In genomic region chr4:11399461-11399971, GRCh38 we compare ENCODE assay signal across 21 cellular contexts. TPM values are rescaled to one million over a fixed set of nuclear protein-coding genes. Genes with fewer than 3 reads are reported as not detected.
DNase-seq lines count a peak whose midpoint lies in the region; ATAC-seq and TF ChIP-seq lines count a peak whose summit lies in the region.
"Had no signal": no experiment of that assay in that cellular context is flagged by ENCODE, and none has a peak within 500 bp of the region (broad histone marks: within the 10 kb centered on the region; RNA-seq: fewer than 3 reads in every experiment).

No MANE protein-coding gene starts in this region.

- no peak overlapping the region for H4K5ac ChIP-seq in mesendoderm (ENCODE audit: low read length)

- H3K9ac ChIP-seq in mesendoderm (ENCODE audit: low read length) = no peak overlapping the region

- WGBS in mesendoderm (ENCODE audit: extremely low coverage, insufficient coverage, low lambda C conversion rate) = no CpG with 5 or more reads among the region's 42 CpGs

- no peak overlapping the region for H3K4me3 Mint-ChIP-seq in stimulated activated effector memory CD8-positive, alpha-beta T cell treated with anti-CD3 and anti-CD28 coated beads, Interleukin-12 subunit alpha, Interleukin-12 subunit beta, amount 100 ng/mL, for 72 hours
- H3K4me3 Mint-ChIP-seq: CD4-positive, CD25-positive, alpha-beta regulatory T cell; CD8-positive, alpha-beta memory T cell; GM23338; HFFc6 had no signal

- no peak overlapping the region for H3K4me2 ChIP-seq in mesendoderm (ENCODE audit: low read length)
- H3K4me2 ChIP-seq: GM23338 had no signal

- H2BK120ac ChIP-seq in mesendoderm (ENCODE audit: low read depth, low read length) = no peak overlapping the region

- H3K27ac ChIP-seq in mesendoderm (ENCODE audit: low read depth, low read length) (no peak overlapping the region), upper lobe of right lung (no peak overlapping the region)
- H3K27ac ChIP-seq: HL-60 had no signal

- TF ChIP-seq CTCF in GM06990 (IDR thresholded peaks at IDR 0.05; ENCODE audit: insufficient read depth, low read length, poor library complexity, severe bottlenecking) (no peak), upper lobe of right lung (IDR thresholded peaks at IDR 0.05) (no peak)

- H3K23ac ChIP-seq in mesendoderm (ENCODE audit: low read length) = peak overlapping the region; percentile 1

- no peaks in the 10 kb centered on the region for H3K79me2 ChIP-seq in mesendoderm (ENCODE audit: control insufficient read depth, insufficient read depth, low read length)

- H3K27me3 ChIP-seq in GM06990 (replicated peaks; ENCODE audit: control insufficient read depth, insufficient read depth, low read length) (no peaks in the 10 kb centered on the region), H7 (ENCODE audit: control insufficient read depth, insufficient read depth, low read length) (no peaks in the 10 kb centered on the region), mesendoderm (ENCODE audit: insufficient read depth, low read length, poor library complexity) (no peaks in the 10 kb centered on the region), upper lobe of right lung (no peaks in the 10 kb centered on the region)
- H3K27me3 ChIP-seq: BE2C had no signal

- no peaks in the 10 kb centered on the region for H3K4me1 Mint-ChIP-seq in stimulated activated effector memory CD8-positive, alpha-beta T cell treated with anti-CD3 and anti-CD28 coated beads, Interleukin-12 subunit alpha, Interleukin-12 subunit beta, amount 100 ng/mL, for 72 hours
- H3K4me1 Mint-ChIP-seq: CD4-positive, CD25-positive, alpha-beta regulatory T cell; CD8-positive, alpha-beta memory T cell had no signal

- H3K9me3 Mint-ChIP-seq in stimulated activated effector memory CD8-positive, alpha-beta T cell treated with anti-CD3 and anti-CD28 coated beads, Interleukin-12 subunit alpha, Interleukin-12 subunit beta, amount 100 ng/mL, for 72 hours = no peaks in the 10 kb centered on the region
- H3K9me3 Mint-ChIP-seq: CD8-positive, alpha-beta memory T cell; GM23338 had no signal

- no peak overlapping the region for H2BK5ac ChIP-seq in mesendoderm (ENCODE audit: low read length)

- H3K36me3 ChIP-seq in GM06990 (ENCODE audit: control insufficient read depth, insufficient read depth, low read length) = no peaks in the 10 kb centered on the region; the same call in 1 of the 2 replicates
- H3K36me3 ChIP-seq in H7 (replicated peaks; ENCODE audit: control insufficient read depth, insufficient read depth, low read length) = no peaks in the 10 kb centered on the region
- H3K36me3 ChIP-seq in mesendoderm (ENCODE audit: control insufficient read depth, insufficient read depth, low read length) = no peaks in the 10 kb centered on the region
- no peaks in the 10 kb centered on the region for H3K36me3 ChIP-seq in upper lobe of right lung
- H3K36me3 ChIP-seq: BE2C had no signal

- intact Hi-C loops in upper lobe of right lung (cut with DNase I) = no loop called here

- peaks cover 2% of the 10 kb centered on the region for H3K79me1 ChIP-seq in mesendoderm (ENCODE audit: low read length)

- H3K4me3 ChIP-seq in GM06990 (replicated peaks; ENCODE audit: low read depth, low read length) (no peak overlapping the region), H7 (ENCODE audit: insufficient read depth, low read depth, low read length) (no peak overlapping the region), mesendoderm (ENCODE audit: low read length) (no peak overlapping the region), upper lobe of right lung (no peak overlapping the region)
- H3K4me3 ChIP-seq: GM23338 had no signal

- peak; percentile 35 for ATAC-seq in upper lobe of right lung
- ATAC-seq in stimulated activated effector memory CD8-positive, alpha-beta T cell treated with anti-CD3 and anti-CD28 coated beads, Interleukin-12 subunit alpha, Interleukin-12 subunit beta, amount 100 ng/mL, for 72 hours = no peak
- no peak for ATAC-seq in HG03342 (IDR thresholded peaks at IDR 0.05; ENCODE audit: unreplicated experiment)
- ATAC-seq: GM23338, HCT116 had no signal

- H3K36me3 Mint-ChIP-seq in stimulated activated effector memory CD8-positive, alpha-beta T cell treated with anti-CD3 and anti-CD28 coated beads, Interleukin-12 subunit alpha, Interleukin-12 subunit beta, amount 100 ng/mL, for 72 hours = no peaks in the 10 kb centered on the region
- H3K36me3 Mint-ChIP-seq: CD4-positive, CD25-positive, alpha-beta regulatory T cell had no signal

- H3K9me3 ChIP-seq in upper lobe of right lung = no peaks in the 10 kb centered on the region
- H3K9me3 ChIP-seq: BE2C had no signal

- H3K27ac Mint-ChIP-seq in stimulated activated effector memory CD8-positive, alpha-beta T cell treated with anti-CD3 and anti-CD28 coated beads, Interleukin-12 subunit alpha, Interleukin-12 subunit beta, amount 100 ng/mL, for 72 hours = no peak overlapping the region
- H3K27ac Mint-ChIP-seq: CD4-positive, CD25-positive, alpha-beta regulatory T cell; CD8-positive, alpha-beta memory T cell; GM23338; HFFc6 had no signal

- no peak overlapping the region for H3K18ac ChIP-seq in mesendoderm (ENCODE audit: low read length)

- no peak overlapping the region for H3K56ac ChIP-seq in mesendoderm (ENCODE audit: low read length)

- no peak overlapping the region for H3K4ac ChIP-seq in mesendoderm (ENCODE audit: low read depth, low read length)

- H2BK15ac ChIP-seq in mesendoderm (replicated peaks; ENCODE audit: low read depth) = no peak overlapping the region

- H3K4me1 ChIP-seq in mesendoderm (ENCODE audit: control insufficient read depth, low read depth, low read length) (peaks cover 8% of the 10 kb centered on the region), upper lobe of right lung (no peaks in the 10 kb centered on the region)
- H3K4me1 ChIP-seq: BE2C had no signal

- DNase-seq in GM06990 (ENCODE audit: extremely low read depth, insufficient read length) (peak; percentile 7), H7 (peak; percentile 30), mesendoderm (no peak), upper lobe of right lung (no peak)
- no peak for DNase-seq in stimulated activated effector memory CD8-positive, alpha-beta T cell treated with anti-CD3 and anti-CD28 coated beads, Interleukin-12 subunit alpha, Interleukin-12 subunit beta, amount 100 ng/mL, for 72 hours (ENCODE audit: low spot score in 2 of 2)
- DNase-seq: ACHN; BE2C; C1 segment of cervical spinal cord; CD4-positive, CD25-positive, alpha-beta regulatory T cell; CD8-positive, alpha-beta memory T cell; COR-L47; DMS 273 treated with DMSO at 0.1 percent for 48 hours; DMS53; DND-41; EL; HFFc6 had no signal

- H2AK5ac ChIP-seq in mesendoderm (ENCODE audit: low read length) = no peak overlapping the region

- H4K8ac ChIP-seq in mesendoderm (ENCODE audit: low read depth, low read length) = no peak overlapping the region

RNA-seq across cellular contexts. Expression of gene HS3ST1, which starts 29.2 kb away (rescaled TPM):
- total RNA-seq in H7 (2014; rRNA removed; shearing (Covaris generic)) = 0.07 and 0.17 TPM in 2 replicates
- polyA plus RNA-seq in mesendoderm (2013, experiment 1 of 2) = 1.2 TPM
- polyA plus RNA-seq in mesendoderm (2013, experiment 2 of 2) = 1.2 TPM
- total RNA-seq in upper lobe of right lung = 1.5 TPM
- total RNA-seq: CD4-positive, CD25-positive, alpha-beta regulatory T cell; G401; HFFc6 had no signal
- polyA plus RNA-seq: CD8-positive, alpha-beta memory T cell had no signal

Comparison
In these comparisons a context has a peak if more than half of its experiments do, and no peak if none do; other contexts are left out.
1. DNase-seq: peak in GM06990 (single experiment) and H7 (single experiment); none in mesendoderm (single experiment), upper lobe of right lung (single experiment) and stimulated activated effector memory CD8-positive, alpha-beta T cell treated with anti-CD3 and anti-CD28 coated beads, Interleukin-12 subunit alpha, Interleukin-12 subunit beta, amount 100 ng/mL, for 72 hours (0 of 2).